10 cellular contexts compared by ENCODE assay signal in the genomic region with DNA sequence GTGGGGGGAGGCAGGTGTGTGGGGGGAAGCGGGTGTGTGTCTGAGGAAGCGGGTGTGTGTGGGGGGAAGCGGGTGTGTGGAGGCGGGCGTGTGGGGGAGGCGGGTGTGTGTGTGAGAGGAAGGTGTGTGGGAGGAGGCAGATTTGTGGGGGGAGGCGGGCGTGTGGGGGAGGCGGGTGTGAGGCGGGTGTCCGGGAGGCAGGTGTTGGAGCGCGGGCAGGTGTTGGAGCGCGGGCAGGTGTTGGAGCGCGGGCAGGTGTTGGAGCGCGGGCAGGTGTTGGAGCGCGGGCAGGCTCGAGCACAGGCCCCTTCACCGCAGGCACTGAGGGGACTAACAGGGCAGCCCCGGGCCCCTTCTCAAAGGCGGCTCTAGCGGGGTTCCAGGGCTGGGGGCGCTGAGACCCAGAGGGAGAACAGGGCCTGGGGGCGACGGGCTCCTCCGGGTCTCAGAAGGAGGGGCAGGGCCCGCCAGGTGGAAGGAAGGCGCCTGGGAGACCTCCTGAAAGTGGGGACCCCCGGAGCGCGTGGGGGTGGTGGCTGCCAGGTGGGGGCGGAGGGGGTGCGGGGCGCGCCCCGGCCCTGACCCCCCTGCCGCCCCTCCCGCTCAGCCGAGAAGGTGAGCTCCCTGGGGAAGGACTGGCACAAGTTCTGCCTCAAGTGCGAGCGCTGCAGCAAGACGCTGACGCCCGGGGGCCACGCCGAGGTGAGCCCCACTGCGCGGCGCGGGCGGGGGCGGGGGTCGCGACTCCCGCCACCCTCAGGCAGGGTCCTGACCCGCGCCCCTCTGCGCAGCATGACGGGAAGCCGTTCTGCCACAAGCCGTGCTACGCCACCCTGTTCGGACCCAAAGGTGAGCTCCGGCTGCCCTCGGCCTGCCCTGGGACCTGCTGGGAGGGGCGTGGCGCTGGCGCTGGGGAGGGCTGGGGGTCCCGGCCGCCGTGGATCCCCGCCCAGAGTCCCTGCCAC. TPM values are rescaled to one million over a fixed set of nuclear protein-coding genes. Genes with fewer than 3 reads are reported as not detected.
DNase-seq lines count a peak whose midpoint lies in the region; ATAC-seq and TF ChIP-seq lines count a peak whose summit lies in the region.
"Had no signal": no experiment of that assay in that cellular context is flagged by ENCODE, and none has a peak within 500 bp of the region (broad histone marks: within the 10 kb centered on the region; RNA-seq: fewer than 3 reads in every experiment).

No MANE protein-coding gene starts in this region.

- H3K36me3 ChIP-seq in left ventricle myocardium inferior (peaks cover 18% of the 10 kb centered on the region), stomach (peaks cover 0 to 18% (median 4%) of the 10 kb centered on the region in 4 donors)
- H3K36me3 ChIP-seq: brain microvascular endothelial cell had no signal

- ATAC-seq in HG02588 (IDR thresholded peaks at IDR 0.05; ENCODE audit: unreplicated experiment): no peak

- WGBS in stomach, 5 donors: 44 to 63% (median 48%) methylated on average over 31 to 74 of the region's 76 CpGs

- H3K4me3 ChIP-seq in left ventricle myocardium inferior (peak overlapping the region; percentile 92), stomach (peak overlapping the region in 1 of 4 donors; percentile 82)

- CTCF ChIA-PET in activated naive CD4-positive, alpha-beta T cell treated with anti-CD3 and anti-CD28 coated beads for 36 hours (lab: Charles Lee): interaction anchor here (1.0 kb wide), 1 partner anchor 230 kb away, joined by 3 read pairs; no protein-coding TSS in a partner anchor

- peaks cover 2% of the 10 kb centered on the region for H3K36me3 Mint-ChIP-seq in activated naive CD4-positive, alpha-beta T cell treated with anti-CD3 and anti-CD28 coated beads for 36 hours (ENCODE audit: low read depth)

- H3K27me3 ChIP-seq in left ventricle myocardium inferior (ENCODE audit: low read depth): no peaks in the 10 kb centered on the region
- H3K27me3 ChIP-seq in stomach: peaks cover 0 to 73% (median 13%) of the 10 kb centered on the region in 3 donors
- H3K27me3 ChIP-seq: brain microvascular endothelial cell had no signal

- peaks cover 22% of the 10 kb centered on the region for H3K27me3 Mint-ChIP-seq in activated naive CD4-positive, alpha-beta T cell treated with anti-CD3 and anti-CD28 coated beads for 36 hours (ENCODE audit: low read depth)

- H3K27ac Mint-ChIP-seq in activated naive CD4-positive, alpha-beta T cell treated with anti-CD3 and anti-CD28 coated beads for 36 hours: no peak overlapping the region

- no peaks in the 10 kb centered on the region for H3K9me3 Mint-ChIP-seq in activated naive CD4-positive, alpha-beta T cell treated with anti-CD3 and anti-CD28 coated beads for 36 hours

- peaks cover 48% of the 10 kb centered on the region for H3K4me1 Mint-ChIP-seq in activated naive CD4-positive, alpha-beta T cell treated with anti-CD3 and anti-CD28 coated beads for 36 hours (ENCODE audit: low read depth)

- intact Hi-C loops in activated naive CD4-positive, alpha-beta T cell treated with anti-CD3 and anti-CD28 coated beads for 36 hours (cut with micrococcal nuclease): loop anchor here (2.0 kb wide), 1 partner anchor 13 kb away; the partner anchor contains the start of gene TEDC1
- intact Hi-C loops in left ventricle myocardium inferior (cut with micrococcal nuclease): no loop called here
- intact Hi-C loops in stomach (cut with DNase I; ENCODE audit: low total_unique reads): no loop called here

- peaks cover 91% of the 10 kb centered on the region for H3K4me1 ChIP-seq in left ventricle myocardium inferior
- peaks cover 63 to 91% (median 83%) of the 10 kb centered on the region in 4 donors for H3K4me1 ChIP-seq in stomach

- TF ChIP-seq EP300 in stomach (IDR thresholded peaks at IDR 0.05): no peak

- H3K9me3 ChIP-seq in left ventricle myocardium inferior (replicated peaks) (no peaks in the 10 kb centered on the region), stomach (no peaks in the 10 kb centered on the region)

- peak; percentile 46 for DNase-seq in activated naive CD4-positive, alpha-beta T cell treated with Interleukin-2 at 50 U/mL for 16 hours
- DNase-seq in activated naive CD4-positive, alpha-beta T cell treated with anti-CD3 and anti-CD28 coated beads for 36 hours: no peak
- DNase-seq in T-helper 2 cell (peak in 4 of 5 experiments; percentile 44 to 80 (median 63)), left ventricle myocardium inferior (peak; percentile 22), stomach (no peak), EL (no peak), iPS-NIHi11 (ENCODE audit: low spot score) (no peak)
- DNase-seq: brain microvascular endothelial cell had no signal

- no peak for TF ChIP-seq CTCF in left ventricle myocardium inferior (IDR thresholded peaks at IDR 0.05; ENCODE audit: borderline replicate concordance)
- TF ChIP-seq CTCF in stomach (IDR thresholded peaks at IDR 0.05): no peak

- H3K27ac ChIP-seq in left ventricle myocardium inferior (replicated peaks): peak overlapping the region; percentile 100
- peak overlapping the region in 3 of 5 donors; percentile 83 to 90 (median 84) for H3K27ac ChIP-seq in stomach
- H3K27ac ChIP-seq: brain microvascular endothelial cell had no signal

- H3K4me3 Mint-ChIP-seq in activated naive CD4-positive, alpha-beta T cell treated with anti-CD3 and anti-CD28 coated beads for 36 hours: no peak overlapping the region

- TF ChIP-seq POLR2A in stomach (IDR thresholded peaks at IDR 0.05): no peak

RNA-seq across cellular contexts. Expression of gene CRIP2, which starts 3.3 kb away (rescaled TPM):
- total RNA-seq in activated naive CD4-positive, alpha-beta T cell treated with anti-CD3 and anti-CD28 coated beads for 36 hours: not detected
- total RNA-seq in left ventricle myocardium inferior: 1,068 TPM
- total RNA-seq in stomach: 100 to 1,000 TPM in 1 of 5 donors, 10 to 100 TPM in 4; 36.0 to 135 (median 72.7) TPM
- polyA plus RNA-seq in stomach: 100 to 1,000 TPM in 1 of 3 donors, 10 to 100 TPM in 2; 68.5 to 127 (median 94.7) TPM

RNA-seq across cellular contexts. Expression of gene CRIP1, which starts 8.7 kb away (rescaled TPM):
- total RNA-seq in activated naive CD4-positive, alpha-beta T cell treated with anti-CD3 and anti-CD28 coated beads for 36 hours: 10 to 100 TPM; 67.3 to 77.1 TPM
- total RNA-seq in left ventricle myocardium inferior (65.9 TPM), stomach (10 to 100 TPM in 3 of 5 donors, 1 to 10 TPM in 1, not detected in 1; 3.5 to 95.0 (median 23.9) TPM)
- 100 to 1,000 TPM in 1 of 3 donors, 10 to 100 TPM in 2; 60.1 to 149 (median 99.0) TPM for polyA plus RNA-seq in stomach
- total RNA-seq: SK-MEL-5 had no signal

RNA-seq across cellular contexts. Expression of gene TEDC1, which starts 13.1 kb away (rescaled TPM):
- total RNA-seq in activated naive CD4-positive, alpha-beta T cell treated with anti-CD3 and anti-CD28 coated beads for 36 hours: 10 to 100 TPM; 27.8 to 28.6 TPM
- total RNA-seq in left ventricle myocardium inferior (4.0 TPM), stomach (100 to 1,000 TPM in 1 of 5 donors, 10 to 100 TPM in 2, 1 to 10 TPM in 2; 3.0 to 167 (median 44.9) TPM)
- 10 to 100 TPM; 13.8 to 18.8 (median 17.1) TPM for polyA plus RNA-seq in stomach

RNA-seq across cellular contexts. Expression of gene TMEM121, which starts 48.4 kb away (rescaled TPM):
- total RNA-seq in activated naive CD4-positive, alpha-beta T cell treated with anti-CD3 and anti-CD28 coated beads for 36 hours: 1 to 10 TPM; 6.5 to 9.3 TPM
- total RNA-seq in left ventricle myocardium inferior (2.1 TPM), stomach (1 to 10 TPM in 4 of 5 donors, not detected in 1; 1.3 to 8.2 (median 2.1) TPM)
- polyA plus RNA-seq in stomach: 1 to 10 TPM in 2 of 3 donors, under 1 TPM in 1; 0.93 to 4.2 (median 1.2) TPM

RNA-seq across cellular contexts. Expression of gene MTA1, which starts 58.3 kb away (rescaled TPM):
- 100 to 1,000 TPM; 106 to 115 TPM for total RNA-seq in activated naive CD4-positive, alpha-beta T cell treated with anti-CD3 and anti-CD28 coated beads for 36 hours
- total RNA-seq in left ventricle myocardium inferior (192 TPM), stomach (100 to 1,000 TPM in 2 of 5 donors, 10 to 100 TPM in 3; 49.8 to 183 (median 85.5) TPM)
- 10 to 100 TPM; 24.9 to 57.1 (median 40.3) TPM for polyA plus RNA-seq in stomach

Comparison
In these comparisons a context has a peak if more than half of its experiments do, and no peak if none do; other contexts are left out.
1. DNase-seq: peak in activated naive CD4-positive, alpha-beta T cell treated with Interleukin-2 at 50 U/mL for 16 hours (single experiment), T-helper 2 cell (4 of 5) and left ventricle myocardium inferior (single experiment); none in activated naive CD4-positive, alpha-beta T cell treated with anti-CD3 and anti-CD28 coated beads for 36 hours (single experiment), stomach (single experiment), EL (single experiment) and iPS-NIHi11 (single experiment).
2. RNA of gene CRIP2, which starts 3.3 kb away (total RNA-seq): 1,068 TPM in left ventricle myocardium inferior (single experiment) and 36.0 to 135 TPM in stomach; not detected in activated naive CD4-positive, alpha-beta T cell treated with anti-CD3 and anti-CD28 coated beads for 36 hours; every median in the first group is over 10 times any median in the second.